ENCODE assay signal across 29 cellular contexts in genomic region chr1:236880209-236880608, GRCh38.
"Had no signal": no experiment of that assay in that cellular context is flagged by ENCODE, and none has a peak within 500 bp of the region (broad histone marks: within the 10 kb centered on the region; RNA-seq: fewer than 3 reads in every experiment).

No MANE protein-coding gene starts in this region.

- H3K4me3 ChIP-seq: MG63, SK-N-MC had no signal

- DNase-seq: activated B cell treated with CpG ODN at 0.5 μM for 24 hours; activated CD4-positive, alpha-beta T cell treated with anti-CD3 and anti-CD28 coated beads for 1 hour; activated CD4-positive, alpha-beta T cell treated with anti-CD3 and anti-CD28 coated beads, Interleukin-2, amount 10 ng/mL, durations not matched to agents 24 days and 14 days; activated CD4-positive, alpha-beta T cell treated with anti-CD3 and anti-CD28 coated beads, Interleukin-2, amount 50 U/mL, for 48 hours; activated effector memory CD4-positive, alpha-beta T cell treated with anti-CD3 and anti-CD28 coated beads, Interleukin-2, amount 50 U/mL, for 16 hours; activated naive CD4-positive, alpha-beta T cell treated with Interleukin-2 at 50 U/mL for 16 hours; activated naive CD8-positive, alpha-beta T cell treated with anti-CD3 and anti-CD28 coated beads, Interleukin-2, amount 50 U/mL, for 24 hours; activated T-cell treated with anti-CD3 and anti-CD28 coated beads, Interleukin-2, amount 50 U/mL, for 4 hours; amygdala; brain microvascular endothelial cell; MG63; MV-4-11; NCI-H1092 treated with DMSO at 0.1 percent for 48 hours; NCI-H1417 treated with DMSO at 0.1 percent for 48 hours; NCI-H1694; NCI-H2029; NCI-H2107; NCI-H345; NCI-H510A; NCI-H69; PC-3; T-cell; T-helper 2 cell; T1000 had no signal

- H3K36me3 ChIP-seq: brain microvascular endothelial cell had no signal

- H3K27me3 ChIP-seq: brain microvascular endothelial cell, MG63 had no signal

- H3K9me3 ChIP-seq: MG63 had no signal

- H3K27ac ChIP-seq: brain microvascular endothelial cell, SK-N-MC had no signal

- ATAC-seq: activated naive CD4-positive, alpha-beta T cell treated with anti-CD3 and anti-CD28 coated beads, Interleukin-2, amount 50 U/mL, for 72 hours; activated naive CD8-positive, alpha-beta T cell treated with anti-CD3 and anti-CD28 coated beads, Interleukin-2, amount 50 U/mL, for 24 hours; activated T-cell treated with anti-CD3 and anti-CD28 coated beads, Interleukin-2, amount 50 U/mL, for 4 hours; PC-3; T-cell had no signal

- FAIRE-seq: astrocyte, RCC 7860, TTC549 had no signal
